In genomic region chr9:38467404-38467803, GRCh38 we compare ENCODE assay signal across 1 cellular context.
TF ChIP-seq lines count a peak whose summit lies in the region.

No MANE protein-coding gene starts in this region.

TF ChIP-seq in GM23338, 12 proteins besides CTCF, POLR2A, EP300 and RAD21 (continued from another document):
- no peak for TF ChIP-seq ZNF462 (CRISPR knock-in tag; IDR thresholded peaks at IDR 0.05)
- no peak for TF ChIP-seq EZH2phosphoT487 (IDR thresholded peaks at IDR 0.05; ENCODE audit: unreplicated experiment)
- TF ChIP-seq NANOG (IDR thresholded peaks at IDR 0.05; ENCODE audit: borderline replicate concordance) = no peak
- no peak for TF ChIP-seq ZNF331 (CRISPR knock-in tag; IDR thresholded peaks at IDR 0.05; ENCODE audit: low read depth)
- no peak for TF ChIP-seq ZNF114 (CRISPR knock-in tag; IDR thresholded peaks at IDR 0.05)
- TF ChIP-seq, protein P1, sequence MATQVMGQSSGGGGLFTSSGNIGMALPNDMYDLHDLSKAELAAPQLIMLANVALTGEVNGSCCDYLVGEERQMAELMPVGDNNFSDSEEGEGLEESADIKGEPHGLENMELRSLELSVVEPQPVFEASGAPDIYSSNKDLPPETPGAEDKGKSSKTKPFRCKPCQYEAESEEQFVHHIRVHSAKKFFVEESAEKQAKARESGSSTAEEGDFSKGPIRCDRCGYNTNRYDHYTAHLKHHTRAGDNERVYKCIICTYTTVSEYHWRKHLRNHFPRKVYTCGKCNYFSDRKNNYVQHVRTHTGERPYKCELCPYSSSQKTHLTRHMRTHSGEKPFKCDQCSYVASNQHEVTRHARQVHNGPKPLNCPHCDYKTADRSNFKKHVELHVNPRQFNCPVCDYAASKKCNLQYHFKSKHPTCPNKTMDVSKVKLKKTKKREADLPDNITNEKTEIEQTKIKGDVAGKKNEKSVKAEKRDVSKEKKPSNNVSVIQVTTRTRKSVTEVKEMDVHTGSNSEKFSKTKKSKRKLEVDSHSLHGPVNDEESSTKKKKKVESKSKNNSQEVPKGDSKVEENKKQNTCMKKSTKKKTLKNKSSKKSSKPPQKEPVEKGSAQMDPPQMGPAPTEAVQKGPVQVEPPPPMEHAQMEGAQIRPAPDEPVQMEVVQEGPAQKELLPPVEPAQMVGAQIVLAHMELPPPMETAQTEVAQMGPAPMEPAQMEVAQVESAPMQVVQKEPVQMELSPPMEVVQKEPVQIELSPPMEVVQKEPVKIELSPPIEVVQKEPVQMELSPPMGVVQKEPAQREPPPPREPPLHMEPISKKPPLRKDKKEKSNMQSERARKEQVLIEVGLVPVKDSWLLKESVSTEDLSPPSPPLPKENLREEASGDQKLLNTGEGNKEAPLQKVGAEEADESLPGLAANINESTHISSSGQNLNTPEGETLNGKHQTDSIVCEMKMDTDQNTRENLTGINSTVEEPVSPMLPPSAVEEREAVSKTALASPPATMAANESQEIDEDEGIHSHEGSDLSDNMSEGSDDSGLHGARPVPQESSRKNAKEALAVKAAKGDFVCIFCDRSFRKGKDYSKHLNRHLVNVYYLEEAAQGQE (IDR thresholded peaks at IDR 0.05; ENCODE audit: unreplicated experiment) = no peak
- no peak for TF ChIP-seq CREB1 (CRISPR knock-in tag; IDR thresholded peaks at IDR 0.05; ENCODE audit: low read depth)
- TF ChIP-seq EZH2 (IDR thresholded peaks at IDR 0.05; ENCODE audit: low read depth, unreplicated experiment) = no peak
